Comparison of ENCODE assay signal across 12 cellular contexts in the genomic region with DNA sequence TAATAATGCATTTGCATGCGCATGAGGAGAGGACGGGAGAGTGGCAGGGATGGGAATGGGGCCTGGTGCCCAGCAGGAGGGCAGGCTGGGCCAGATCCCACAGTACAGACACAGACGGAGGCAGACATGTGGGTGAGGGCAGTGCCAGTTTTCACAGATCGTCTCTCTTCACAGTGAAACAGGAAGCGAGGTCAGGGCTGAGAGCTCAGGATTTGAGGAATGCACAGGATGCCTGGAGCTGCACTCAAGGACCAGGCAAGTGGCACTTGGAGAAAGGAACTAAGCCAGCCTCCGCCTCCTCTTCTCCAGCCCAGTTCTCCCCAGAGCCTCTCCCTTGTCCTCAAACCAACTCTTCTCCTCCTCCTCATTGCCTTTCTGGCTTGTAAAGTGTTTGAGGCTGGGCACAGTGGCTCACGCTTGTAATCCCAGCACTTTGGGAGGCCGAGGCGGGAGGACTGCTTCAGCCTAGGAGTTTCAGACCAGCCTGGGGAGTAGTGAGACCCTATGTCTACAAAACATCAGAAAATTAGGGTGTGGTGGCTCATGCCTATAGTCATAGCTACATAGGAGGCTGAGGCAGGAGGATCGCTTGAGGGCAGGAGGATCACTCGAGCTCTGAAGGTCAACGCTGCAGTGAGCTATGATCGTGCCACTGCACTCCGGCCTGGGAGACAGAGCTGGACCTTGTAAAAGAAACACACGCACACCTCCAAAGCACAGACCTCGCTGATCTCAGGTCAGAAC.
DNase-seq lines count a peak whose midpoint lies in the region; ATAC-seq, FAIRE-seq and TF ChIP-seq lines count a peak whose summit lies in the region.
"Had no signal": no experiment of that assay in that cellular context is flagged by ENCODE, and none has a peak within 500 bp of the region (broad histone marks: within the 10 kb centered on the region; RNA-seq: fewer than 3 reads in every experiment).

No MANE protein-coding gene starts in this region.

- peak overlapping the region; percentile 26 to 65 for H3K27ac Mint-ChIP-seq in effector memory CD8-positive, alpha-beta T cell
- H3K27ac Mint-ChIP-seq in naive B cell = peak overlapping the region; percentile 9 to 88 (median 57)

- H3K4me3 Mint-ChIP-seq in effector memory CD8-positive, alpha-beta T cell = no peak overlapping the region
- H3K4me3 Mint-ChIP-seq in naive B cell = peak overlapping the region in 2 of 8 donors; percentile 34 to 45
- H3K4me3 Mint-ChIP-seq: CD4-positive, alpha-beta memory T cell; immature natural killer cell had no signal

- no peak for TF ChIP-seq CTCF in D721Med (IDR thresholded peaks at IDR 0.05; ENCODE audit: insufficient read depth, missing control alignments)

- FAIRE-seq in D721Med (lab: Jason Lieb, UNC) = no peak

- H3K4me1 Mint-ChIP-seq in effector memory CD8-positive, alpha-beta T cell (ENCODE audit: low read depth in 2 of 2) = peaks cover 10 to 15% of the 10 kb centered on the region in 2 donors
- H3K4me1 Mint-ChIP-seq in naive B cell = peaks cover 38 to 58% (median 54%) of the 10 kb centered on the region in 3 donors

- no peak for ATAC-seq in effector memory CD8-positive, alpha-beta T cell (replicated peaks)
- ATAC-seq in naive B cell (ENCODE audit: low read depth in 2 of 2) = no peak
- no peak for ATAC-seq in GM21529 (IDR thresholded peaks at IDR 0.05; ENCODE audit: unreplicated experiment)

- H3K36me3 Mint-ChIP-seq in effector memory CD8-positive, alpha-beta T cell (ENCODE audit: insufficient read depth) = no peaks in the 10 kb centered on the region
- peaks cover 11 to 17% of the 10 kb centered on the region in 2 donors for H3K36me3 Mint-ChIP-seq in naive B cell

- DNase-seq in A172 (ENCODE audit: low spot score) (peak; percentile 67), HK-2 (ENCODE audit: unreplicated experiment) (peak; percentile 31), naive B cell (no peak), GM19240 (ENCODE audit: insufficient read length, low spot score) (no peak), DMS114 treated with DMSO at 0.1 percent for 48 hours (lab: John Stamatoyannopoulos, UW; ENCODE audit: unreplicated experiment) (no peak), D721Med (ENCODE audit: insufficient read length, low spot score) (no peak)
- no peak for DNase-seq in effector memory CD8-positive, alpha-beta T cell
- DNase-seq: CD4-positive, alpha-beta memory T cell; colonic mucosa; immature natural killer cell; SHP77 treated with DMSO at 0.1 percent for 48 hours had no signal

- H3K9me3 Mint-ChIP-seq in effector memory CD8-positive, alpha-beta T cell = no peaks in the 10 kb centered on the region
- H3K9me3 Mint-ChIP-seq in naive B cell = peaks cover 0 to 34% (median 12%) of the 10 kb centered on the region in 7 donors

- no peaks in the 10 kb centered on the region for H3K27me3 Mint-ChIP-seq in effector memory CD8-positive, alpha-beta T cell
- H3K27me3 Mint-ChIP-seq in naive B cell = no peaks in the 10 kb centered on the region
- H3K27me3 Mint-ChIP-seq: CD4-positive, alpha-beta memory T cell had no signal

Comparison
In these comparisons a context has a peak if more than half of its experiments do, and no peak if none do; other contexts are left out.
1. DNase-seq: peak in A172 (single experiment) and HK-2 (single experiment); none in effector memory CD8-positive, alpha-beta T cell (0 of 3), naive B cell (single experiment), GM19240 (single experiment), DMS114 treated with DMSO at 0.1 percent for 48 hours (single experiment) and D721Med (single experiment).